ENCODE assay signal across 21 cellular contexts in genomic region chr12:112163471-112164325, GRCh38.
"Had no signal": no experiment of that assay in that cellular context is flagged by ENCODE, and none has a peak within 500 bp of the region (broad histone marks: within the 10 kb centered on the region; RNA-seq: fewer than 3 reads in every experiment).

No MANE protein-coding gene starts in this region.

- H3K36me3 ChIP-seq: neural progenitor cell had no signal

- H3K27ac Mint-ChIP-seq: activated B cell treated with CpG ODN at 0.5 μM for 24 hours; activated CD4-positive, alpha-beta T cell treated with anti-CD3 and anti-CD28 coated beads for 36 hours; activated naive CD8-positive, alpha-beta T cell treated with anti-CD3 and anti-CD28 coated beads for 36 hours; activated T-cell treated with anti-CD3 and anti-CD28 coated beads, Interleukin-2, amount 50 U/mL, for 24 hours; activated T-helper 2 cell treated with anti-CD3 and anti-CD28 coated beads, Interferon-gamma antibody, Interleukin-2, Interleukin-4, amounts not matched to agents 10 μg/mL and 5 μg/mL and 100 μg/mL, durations not matched to agents 14 hours and 24 hours and 36 hours; mesothelial cell of epicardium; neural progenitor cell; T-helper 1 cell treated with Interleukin-12 subunit alpha and Interleukin-12 subunit beta and Interleukin-4 antibody, amounts not matched to agents 30 μg/mL and 1 μg/mL, for 36 hours had no signal

- H3K27me3 ChIP-seq: foreskin keratinocyte, neural progenitor cell, right atrium auricular region had no signal

- FAIRE-seq: kidney had no signal

- H3K4me2 ChIP-seq: neural progenitor cell had no signal

- H3K4me3 ChIP-seq: neural progenitor cell, prostate gland, right atrium auricular region, thoracic aorta had no signal

- H3K9me3 ChIP-seq: prostate gland, right atrium auricular region, thoracic aorta had no signal

- H3K4me1 ChIP-seq: foreskin keratinocyte, neural progenitor cell, prostate gland, right atrium auricular region had no signal

- H3K9ac ChIP-seq: neural progenitor cell had no signal

- H2AFZ ChIP-seq: neural progenitor cell had no signal

- H3K4me1 Mint-ChIP-seq: mesothelial cell of epicardium, neural progenitor cell had no signal

- H3K9me3 Mint-ChIP-seq: activated T-helper 2 cell treated with anti-CD3 and anti-CD28 coated beads, Interferon-gamma antibody, Interleukin-2, Interleukin-4, amounts not matched to agents 10 μg/mL and 5 μg/mL and 100 μg/mL, durations not matched to agents 14 hours and 24 hours and 36 hours; T-helper 1 cell treated with Interleukin-12 subunit alpha and Interleukin-12 subunit beta and Interleukin-4 antibody, amounts not matched to agents 30 μg/mL and 1 μg/mL, for 36 hours had no signal

- DNase-seq: activated B cell treated with CpG ODN at 0.5 μM for 24 hours; activated CD4-positive, alpha-beta T cell treated with anti-CD3 and anti-CD28 coated beads for 36 hours; activated CD4-positive, alpha-beta T cell treated with anti-CD3 and anti-CD28 coated beads, Interleukin-2, amount 50 U/mL, for 4 hours; activated CD8-positive, alpha-beta memory T cell treated with anti-CD3 and anti-CD28 coated beads for 24 hours; activated CD8-positive, alpha-beta memory T cell treated with anti-CD3 and anti-CD28 coated beads, Interleukin-2, amount 50 U/mL, for 4 hours; activated naive CD4-positive, alpha-beta T cell; activated naive CD8-positive, alpha-beta T cell treated with anti-CD3 and anti-CD28 coated beads for 36 hours; activated T-cell treated with anti-CD3 and anti-CD28 coated beads, Interleukin-2, amount 50 U/mL, for 24 hours; effector CD4-positive, alpha-beta T cell; foreskin keratinocyte; kidney; naive thymus-derived CD8-positive, alpha-beta T cell; stimulated activated CD4-positive, alpha-beta T cell treated with anti-CD3 and anti-CD28 coated beads, Interleukin-2, amount 100 ng/mL, for 24 hours; stimulated activated naive B cell treated with anti-CD40 and anti-IgM and Interleukin-4, amounts not matched to agents 10 μg/mL and 1 μg/mL and 100 μg/mL, for 72 hours had no signal

- H3K27ac ChIP-seq: foreskin keratinocyte, neural progenitor cell, prostate gland, right atrium auricular region, thoracic aorta had no signal

- H3K4me3 Mint-ChIP-seq: activated B cell treated with CpG ODN at 0.5 μM for 24 hours; activated CD4-positive, alpha-beta T cell treated with anti-CD3 and anti-CD28 coated beads for 36 hours; activated naive CD8-positive, alpha-beta T cell treated with anti-CD3 and anti-CD28 coated beads for 36 hours; activated T-cell treated with anti-CD3 and anti-CD28 coated beads, Interleukin-2, amount 50 U/mL, for 24 hours; mesothelial cell of epicardium; naive thymus-derived CD8-positive, alpha-beta T cell; neural progenitor cell; stimulated activated naive B cell treated with anti-CD40 and anti-IgM and Interleukin-4, amounts not matched to agents 10 μg/mL and 1 μg/mL and 100 μg/mL, for 72 hours; T-helper 1 cell treated with Interleukin-12 subunit alpha and Interleukin-12 subunit beta and Interleukin-4 antibody, amounts not matched to agents 30 μg/mL and 1 μg/mL, for 36 hours had no signal

- H3K27me3 Mint-ChIP-seq: activated B cell treated with CpG ODN at 0.5 μM for 24 hours; activated CD4-positive, alpha-beta T cell treated with anti-CD3 and anti-CD28 coated beads for 36 hours; activated naive CD8-positive, alpha-beta T cell treated with anti-CD3 and anti-CD28 coated beads for 36 hours; activated T-cell treated with anti-CD3 and anti-CD28 coated beads, Interleukin-2, amount 50 U/mL, for 24 hours; naive thymus-derived CD8-positive, alpha-beta T cell; stimulated activated naive B cell treated with anti-CD40 and anti-IgM and Interleukin-4, amounts not matched to agents 10 μg/mL and 1 μg/mL and 100 μg/mL, for 72 hours had no signal

- ATAC-seq: activated CD4-positive, alpha-beta T cell treated with anti-CD3 and anti-CD28 coated beads for 36 hours; foreskin keratinocyte; naive thymus-derived CD8-positive, alpha-beta T cell; stimulated activated naive B cell treated with anti-CD40 and anti-IgM and Interleukin-4, amounts not matched to agents 10 μg/mL and 1 μg/mL and 100 μg/mL, for 72 hours had no signal
